8 cellular contexts compared by ENCODE assay signal in genomic region chr12:31518680-31519227, GRCh38.
DNase-seq lines count a peak whose midpoint lies in the region; ATAC-seq and TF ChIP-seq lines count a peak whose summit lies in the region.

No MANE protein-coding gene starts in this region.

- H3K27ac Mint-ChIP-seq in stimulated activated naive CD8-positive, alpha-beta T cell treated with anti-CD3 and anti-CD28 coated beads, Interleukin-15, amount 100 ng/mL, for 72 hours = no peak overlapping the region
- no peak overlapping the region for H3K27ac Mint-ChIP-seq in activated T-helper 1 cell treated with anti-CD3 and anti-CD28 coated beads, Interleukin-12 subunit alpha, Interleukin-12 subunit beta, Interleukin-2, Interleukin-4 antibody, amounts not matched to agents 30 ng/mL and 10 ng/mL and 1 ng/mL, durations not matched to agents 14 hours and 24 hours and 36 hours

- H3K4me1 ChIP-seq in Panc1 (ENCODE audit: control insufficient read depth, insufficient read depth, low read length) (peaks cover 36% of the 10 kb centered on the region), foreskin keratinocyte (peaks cover 32% of the 10 kb centered on the region)

- in situ Hi-C loops in Panc1 (cut with HindIII; ENCODE audit: low pct_unique_long_range_greater_than_20kb, low sequenced_read_pairs) = no loop called here

- no peaks in the 10 kb centered on the region for H3K27me3 Mint-ChIP-seq in stimulated activated naive CD8-positive, alpha-beta T cell treated with anti-CD3 and anti-CD28 coated beads, Interleukin-15, amount 100 ng/mL, for 72 hours
- H3K27me3 Mint-ChIP-seq in activated T-helper 1 cell treated with anti-CD3 and anti-CD28 coated beads, Interleukin-12 subunit alpha, Interleukin-12 subunit beta, Interleukin-2, Interleukin-4 antibody, amounts not matched to agents 30 ng/mL and 10 ng/mL and 1 ng/mL, durations not matched to agents 14 hours and 24 hours and 36 hours (ENCODE audit: insufficient read depth) = peaks cover 5% of the 10 kb centered on the region
- H3K27me3 Mint-ChIP-seq in activated T-cell treated with anti-CD3 and anti-CD28 coated beads, Interleukin-2, amount 50 U/mL, for 4 hours (ENCODE audit: low read depth) = no peaks in the 10 kb centered on the region

- CTCF ChIA-PET in Panc1 (lab: Charles Lee) = no interaction called here

- ATAC-seq in Panc1 (peak; percentile 83), foreskin keratinocyte (peak; percentile 98), GM18519 (IDR thresholded peaks at IDR 0.05; ENCODE audit: low FRiP score, unreplicated experiment) (no peak)
- ATAC-seq in stimulated activated naive CD8-positive, alpha-beta T cell treated with anti-CD3 and anti-CD28 coated beads, Interleukin-15, amount 100 ng/mL, for 72 hours = no peak
- ATAC-seq in activated T-cell treated with anti-CD3 and anti-CD28 coated beads, Interleukin-2, amount 50 U/mL, for 4 hours = no peak

- H3K27ac ChIP-seq in Panc1 (ENCODE audit: low read length) (peak overlapping the region; percentile 60), foreskin keratinocyte (peak overlapping the region; percentile 93)

- DNase-seq in HFF-Myc (ENCODE audit: extremely low read depth, low read depth) = peak; percentile 95
- DNase-seq in Panc1 (ENCODE audit: low read depth, low spot score) = peak; percentile 95
- DNase-seq in foreskin keratinocyte = peak; percentile 98 to 99
- peak; percentile 99 for DNase-seq in skeletal muscle cell (ENCODE audit: low read depth)
- no peak for DNase-seq in stimulated activated naive CD8-positive, alpha-beta T cell treated with anti-CD3 and anti-CD28 coated beads, Interleukin-15, amount 100 ng/mL, for 72 hours
- no peak for DNase-seq in activated T-helper 1 cell treated with anti-CD3 and anti-CD28 coated beads, Interleukin-12 subunit alpha, Interleukin-12 subunit beta, Interleukin-2, Interleukin-4 antibody, amounts not matched to agents 30 ng/mL and 10 ng/mL and 1 ng/mL, durations not matched to agents 14 hours and 24 hours and 36 hours (ENCODE audit: low spot score)
- DNase-seq in activated T-cell treated with anti-CD3 and anti-CD28 coated beads, Interleukin-2, amount 50 U/mL, for 4 hours = no peak

- H3K27me3 ChIP-seq in Panc1 (ENCODE audit: control insufficient read depth, insufficient read depth, low read length) (no peaks in the 10 kb centered on the region), foreskin keratinocyte (no peaks in the 10 kb centered on the region)

- no peaks in the 10 kb centered on the region for H3K36me3 ChIP-seq in Panc1 (ENCODE audit: control insufficient read depth, insufficient read depth, low read length)

- H3K4me3 ChIP-seq in HFF-Myc (replicated peaks; ENCODE audit: low read depth, low read length) = no peak overlapping the region
- H3K4me3 ChIP-seq in Panc1 (ENCODE audit: low read depth in 2 of 2, low read length in 2 of 2) = peak overlapping the region in 1 of 2 experiments; percentile 2; a peak in 1 of 4 replicates
- no peak overlapping the region for H3K4me3 ChIP-seq in skeletal muscle cell (ENCODE audit: low read depth, low read length)

- H3K36me3 Mint-ChIP-seq in activated T-helper 1 cell treated with anti-CD3 and anti-CD28 coated beads, Interleukin-12 subunit alpha, Interleukin-12 subunit beta, Interleukin-2, Interleukin-4 antibody, amounts not matched to agents 30 ng/mL and 10 ng/mL and 1 ng/mL, durations not matched to agents 14 hours and 24 hours and 36 hours (ENCODE audit: low read depth) = no peaks in the 10 kb centered on the region
- H3K36me3 Mint-ChIP-seq in activated T-cell treated with anti-CD3 and anti-CD28 coated beads, Interleukin-2, amount 50 U/mL, for 4 hours (ENCODE audit: insufficient read depth) = no peaks in the 10 kb centered on the region

- POLR2A ChIA-PET in Panc1 (lab: Charles Lee) = interaction anchor here (0.7 kb wide), 2 partner anchors 69 to 1024 kb away, joined by 3 to 5 read pairs; no protein-coding TSS in a partner anchor

- H3K9me3 ChIP-seq in Panc1 (ENCODE audit: control insufficient read depth, insufficient read depth, low read depth, low read length) = no peaks in the 10 kb centered on the region

- intact Hi-C loops in Panc1 (cut with micrococcal nuclease; ENCODE audit: unreplicated experiment) = no loop called here
- intact Hi-C loops in activated T-helper 1 cell treated with anti-CD3 and anti-CD28 coated beads, Interleukin-12 subunit alpha, Interleukin-12 subunit beta, Interleukin-2, Interleukin-4 antibody, amounts not matched to agents 30 ng/mL and 10 ng/mL and 1 ng/mL, durations not matched to agents 14 hours and 24 hours and 36 hours (cut with micrococcal nuclease) = no loop called here

- TF ChIP-seq CTCF in HFF-Myc (IDR thresholded peaks at IDR 0.05; ENCODE audit: low read depth, low read length, missing control alignments) (no peak), Panc1 (IDR thresholded peaks at IDR 0.05) (no peak), foreskin keratinocyte (conservative IDR thresholded peaks at IDR 0.05) (no peak)

- no peak overlapping the region for H3K4me3 Mint-ChIP-seq in stimulated activated naive CD8-positive, alpha-beta T cell treated with anti-CD3 and anti-CD28 coated beads, Interleukin-15, amount 100 ng/mL, for 72 hours
- H3K4me3 Mint-ChIP-seq in activated T-helper 1 cell treated with anti-CD3 and anti-CD28 coated beads, Interleukin-12 subunit alpha, Interleukin-12 subunit beta, Interleukin-2, Interleukin-4 antibody, amounts not matched to agents 30 ng/mL and 10 ng/mL and 1 ng/mL, durations not matched to agents 14 hours and 24 hours and 36 hours = no peak overlapping the region
- no peak overlapping the region for H3K4me3 Mint-ChIP-seq in activated T-cell treated with anti-CD3 and anti-CD28 coated beads, Interleukin-2, amount 50 U/mL, for 4 hours

- no TSS peak for BruUV-seq in Panc1 (replicated peaks; lab: Mats Ljungman, UMichigan)

- H3K9me3 Mint-ChIP-seq in stimulated activated naive CD8-positive, alpha-beta T cell treated with anti-CD3 and anti-CD28 coated beads, Interleukin-15, amount 100 ng/mL, for 72 hours = no peaks in the 10 kb centered on the region
- H3K9me3 Mint-ChIP-seq in activated T-helper 1 cell treated with anti-CD3 and anti-CD28 coated beads, Interleukin-12 subunit alpha, Interleukin-12 subunit beta, Interleukin-2, Interleukin-4 antibody, amounts not matched to agents 30 ng/mL and 10 ng/mL and 1 ng/mL, durations not matched to agents 14 hours and 24 hours and 36 hours = no peaks in the 10 kb centered on the region
- no peaks in the 10 kb centered on the region for H3K9me3 Mint-ChIP-seq in activated T-cell treated with anti-CD3 and anti-CD28 coated beads, Interleukin-2, amount 50 U/mL, for 4 hours

- no peaks in the 10 kb centered on the region for H3K4me1 Mint-ChIP-seq in stimulated activated naive CD8-positive, alpha-beta T cell treated with anti-CD3 and anti-CD28 coated beads, Interleukin-15, amount 100 ng/mL, for 72 hours
- H3K4me1 Mint-ChIP-seq in activated T-helper 1 cell treated with anti-CD3 and anti-CD28 coated beads, Interleukin-12 subunit alpha, Interleukin-12 subunit beta, Interleukin-2, Interleukin-4 antibody, amounts not matched to agents 30 ng/mL and 10 ng/mL and 1 ng/mL, durations not matched to agents 14 hours and 24 hours and 36 hours (ENCODE audit: low read depth) = no peaks in the 10 kb centered on the region
- H3K4me1 Mint-ChIP-seq in activated T-cell treated with anti-CD3 and anti-CD28 coated beads, Interleukin-2, amount 50 U/mL, for 4 hours (ENCODE audit: low read depth) = no peaks in the 10 kb centered on the region

Comparison
In these comparisons a context has a peak if more than half of its experiments do, and no peak if none do; other contexts are left out.
1. DNase-seq: peak in HFF-Myc (single experiment), Panc1 (single experiment), foreskin keratinocyte (2 of 2) and skeletal muscle cell (single experiment); none in stimulated activated naive CD8-positive, alpha-beta T cell treated with anti-CD3 and anti-CD28 coated beads, Interleukin-15, amount 100 ng/mL, for 72 hours (0 of 2), activated T-helper 1 cell treated with anti-CD3 and anti-CD28 coated beads, Interleukin-12 subunit alpha, Interleukin-12 subunit beta, Interleukin-2, Interleukin-4 antibody, amounts not matched to agents 30 ng/mL and 10 ng/mL and 1 ng/mL, durations not matched to agents 14 hours and 24 hours and 36 hours (single experiment) and activated T-cell treated with anti-CD3 and anti-CD28 coated beads, Interleukin-2, amount 50 U/mL, for 4 hours (single experiment).
2. ATAC-seq: peak in Panc1 (single experiment) and foreskin keratinocyte (single experiment); none in GM18519 (single experiment), stimulated activated naive CD8-positive, alpha-beta T cell treated with anti-CD3 and anti-CD28 coated beads, Interleukin-15, amount 100 ng/mL, for 72 hours (single experiment) and activated T-cell treated with anti-CD3 and anti-CD28 coated beads, Interleukin-2, amount 50 U/mL, for 4 hours (0 of 2).